Comparison of ENCODE assay signal across 8 cellular contexts in genomic region chr9:129835128-129835859, GRCh38. TPM values are rescaled to one million over a fixed set of nuclear protein-coding genes. Genes with fewer than 3 reads are reported as not detected.
DNase-seq lines count a peak whose midpoint lies in the region; ATAC-seq and TF ChIP-seq lines count a peak whose summit lies in the region.

Gene C9orf78, minus strand, starts transcription at chr9:129835275. Its CDS starts 54 bp downstream, at chr9:129835221.
Gene USP20, plus strand, starts transcription at chr9:129835458. Its CDS starts 17,098 bp downstream, at chr9:129852556.

- H3K4me3 Mint-ChIP-seq in activated CD4-positive, alpha-beta T cell treated with anti-CD3 and anti-CD28 coated beads, Interleukin-2, amount 10 ng/mL, durations not matched to agents 24 days and 14 days: peak within 1 kb of the TSS; percentile 93

- H3K4me1 Mint-ChIP-seq in activated CD4-positive, alpha-beta T cell treated with anti-CD3 and anti-CD28 coated beads, Interleukin-2, amount 10 ng/mL, durations not matched to agents 24 days and 14 days: peaks cover 50% of the 10 kb centered on the region

- POLR2A ChIA-PET in BJ (lab: Charles Lee): no interaction called here

- H3K36me3 Mint-ChIP-seq in activated CD4-positive, alpha-beta T cell treated with anti-CD3 and anti-CD28 coated beads, Interleukin-2, amount 10 ng/mL, durations not matched to agents 24 days and 14 days (ENCODE audit: low read depth): peaks cover 40% of the 10 kb centered on the region

- no peaks in the 10 kb centered on the region for H3K27me3 Mint-ChIP-seq in activated CD4-positive, alpha-beta T cell treated with anti-CD3 and anti-CD28 coated beads, Interleukin-2, amount 10 ng/mL, durations not matched to agents 24 days and 14 days

- H3K9me3 Mint-ChIP-seq in activated CD4-positive, alpha-beta T cell treated with anti-CD3 and anti-CD28 coated beads, Interleukin-2, amount 10 ng/mL, durations not matched to agents 24 days and 14 days: no peaks in the 10 kb centered on the region

- H3K4me1 ChIP-seq in colonic mucosa: peaks cover 14% of the 10 kb centered on the region

- ATAC-seq in GM19328 (IDR thresholded peaks at IDR 0.05; ENCODE audit: unreplicated experiment): peak; percentile 92
- ATAC-seq in HG03469 (IDR thresholded peaks at IDR 0.05; ENCODE audit: unreplicated experiment): peak; percentile 75
- peak; percentile 98 for ATAC-seq in left colon

- intact Hi-C loops in activated CD4-positive, alpha-beta T cell treated with anti-CD3 and anti-CD28 coated beads, Interleukin-2, amount 10 ng/mL, durations not matched to agents 24 days and 14 days (cut with micrococcal nuclease): loop anchor here (1.0 kb wide), 3 partner anchors 11 to 49 kb away; partner anchors contain the start of gene TOR1A
- intact Hi-C loops in colonic mucosa (cut with DNase I) (no loop called here), left colon (cut with DNase I, micrococcal nuclease) (no loop called here)

- H3K27ac ChIP-seq in colonic mucosa: peak within 1 kb of the TSS; percentile 85

- no peaks in the 10 kb centered on the region for H3K9me3 ChIP-seq in colonic mucosa

- H3K27me3 ChIP-seq in BJ (ENCODE audit: control insufficient read depth, insufficient read depth, low read length) (no peaks in the 10 kb centered on the region), colonic mucosa (no peaks in the 10 kb centered on the region)

- no peak for TF ChIP-seq CTCF in BJ (IDR thresholded peaks at IDR 0.05; ENCODE audit: insufficient read depth, low read depth, low read length)
- no peak for TF ChIP-seq CTCF in colonic mucosa (IDR thresholded peaks at IDR 0.05)

- peak within 1 kb of the TSS; percentile 82 to 98 for H3K9ac ChIP-seq in colonic mucosa (ENCODE audit: low read depth in 2 of 2, low read length in 2 of 2)

- H3K36me3 ChIP-seq in BJ (ENCODE audit: control insufficient read depth, insufficient read depth, low read length) (peaks cover 5% of the 10 kb centered on the region), colonic mucosa (peaks cover 17% of the 10 kb centered on the region)

- peak within 1 kb of the TSS; percentile 95 for H3K27ac Mint-ChIP-seq in activated CD4-positive, alpha-beta T cell treated with anti-CD3 and anti-CD28 coated beads, Interleukin-2, amount 10 ng/mL, durations not matched to agents 24 days and 14 days

- H3K4me3 ChIP-seq in BJ (ENCODE audit: low read depth, low read length) (peak within 1 kb of the TSS; percentile 68), colonic mucosa (peak within 1 kb of the TSS; percentile 93)

- DNase-seq in BJ (ENCODE audit: low read depth): peak; percentile 66
- peak; percentile 77 for DNase-seq in NCI-H526 treated with DMSO at 0.1 percent for 48 hours (lab: John Stamatoyannopoulos, UW)
- DNase-seq in activated CD4-positive, alpha-beta T cell treated with anti-CD3 and anti-CD28 coated beads, Interleukin-2, amount 10 ng/mL, durations not matched to agents 24 days and 14 days: peak; percentile 99
- DNase-seq in colonic mucosa: peak; percentile 98
- DNase-seq in left colon: peak; percentile 95 to 98
- DNase-seq in stimulated activated CD4-positive, alpha-beta T cell treated with anti-CD3 and anti-CD28 coated beads, Interleukin-1b, Interleukin-23, amount 100 ng/mL, for 4 hours (ENCODE audit: low read depth in 2 of 2): peak; percentile 95 to 98

- CTCF ChIA-PET in BJ (lab: Yijun Ruan, JAX): interaction anchor here (0.6 to 0.9 kb wide), 2 partner anchors 90 to 276 kb away, joined by 3 read pairs; no protein-coding TSS in a partner anchor

RNA-seq across cellular contexts. Expression of gene C9orf78, which starts in this region (rescaled TPM):
- polyA plus RNA-seq in BJ (2011; rRNA removed): 26.1 and 41.9 TPM in 2 replicates
- polyA minus RNA-seq in BJ (2011; rRNA and poly(A)+ RNA removed): 4.6 and 5.5 TPM in 2 replicates
- total RNA-seq in activated CD4-positive, alpha-beta T cell treated with anti-CD3 and anti-CD28 coated beads, Interleukin-2, amount 10 ng/mL, durations not matched to agents 24 days and 14 days: 59.9 and 60.9 TPM in 2 replicates
- total RNA-seq in colonic mucosa: 10 to 100 TPM; 38.7 to 45.5 TPM
- 10 to 100 TPM; 34.6 to 41.3 TPM for total RNA-seq in left colon

RNA-seq across cellular contexts. Expression of gene USP20, which starts in this region (rescaled TPM):
- polyA plus RNA-seq in BJ (2011; rRNA removed): 10.5 and 19.0 TPM in 2 replicates
- polyA minus RNA-seq in BJ (2011; rRNA and poly(A)+ RNA removed): 12.4 and 13.0 TPM in 2 replicates
- total RNA-seq in activated CD4-positive, alpha-beta T cell treated with anti-CD3 and anti-CD28 coated beads, Interleukin-2, amount 10 ng/mL, durations not matched to agents 24 days and 14 days: 44.3 and 47.2 TPM in 2 replicates
- total RNA-seq in colonic mucosa (10 to 100 TPM; 14.7 to 20.0 TPM), left colon (10 to 100 TPM; 16.0 to 21.9 TPM)

Comparison
In these comparisons a context has a peak if more than half of its experiments do, and no peak if none do; other contexts are left out.
1. Peak in every context shown above with its lines: DNase-seq, ATAC-seq, H3K4me3 ChIP-seq and H3K27ac ChIP-seq.